ENCODE assay signal across 8 cellular contexts in the genomic region with DNA sequence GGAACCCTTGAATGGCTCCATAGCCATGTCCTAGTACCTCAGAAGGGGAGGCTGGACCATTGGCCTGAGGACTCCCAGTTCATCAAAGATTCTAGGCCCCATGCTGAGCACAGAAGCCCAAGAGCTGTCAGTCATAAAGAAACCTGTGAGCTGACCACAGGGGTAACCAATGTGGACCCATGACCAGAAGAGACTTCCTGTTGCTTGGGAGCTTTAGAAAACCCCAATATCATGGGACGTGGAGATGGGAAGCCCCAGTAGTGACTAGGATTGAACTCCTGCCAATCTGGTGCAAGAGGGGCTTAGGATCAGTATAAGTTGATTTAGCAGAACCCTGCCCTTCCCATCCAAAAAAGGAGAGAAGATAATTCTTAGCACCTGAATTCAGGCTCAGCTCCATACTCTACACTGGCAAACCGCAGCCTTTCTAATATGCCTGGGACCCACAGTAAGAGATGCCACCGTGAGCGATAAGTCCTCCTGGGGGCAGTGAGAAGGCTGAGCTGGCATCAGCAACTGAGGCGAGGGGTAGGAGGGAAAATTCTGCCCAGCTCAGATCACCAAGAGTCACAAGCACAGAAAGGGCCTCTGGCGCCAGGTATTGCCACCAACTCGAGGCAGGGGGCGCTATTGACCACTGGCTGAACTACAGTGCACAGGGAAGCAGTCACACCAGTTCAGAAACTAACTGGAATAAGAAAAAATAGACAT.
DNase-seq lines count a peak whose midpoint lies in the region; ATAC-seq and TF ChIP-seq lines count a peak whose summit lies in the region.

No MANE protein-coding gene starts in this region.

- no peak overlapping the region for H3K4me3 Mint-ChIP-seq in activated CD4-positive, alpha-beta T cell treated with anti-CD3 and anti-CD28 coated beads, Interleukin-2, amount 10 ng/mL, durations not matched to agents 24 days and 14 days

- no peaks in the 10 kb centered on the region for H3K4me1 Mint-ChIP-seq in activated CD4-positive, alpha-beta T cell treated with anti-CD3 and anti-CD28 coated beads, Interleukin-2, amount 10 ng/mL, durations not matched to agents 24 days and 14 days

- peak; percentile 52 for TF ChIP-seq CTCF in fibroblast of pulmonary artery (IDR thresholded peaks at IDR 0.05; ENCODE audit: low read length, missing control alignments)

- H3K9me3 Mint-ChIP-seq in activated CD4-positive, alpha-beta T cell treated with anti-CD3 and anti-CD28 coated beads, Interleukin-2, amount 10 ng/mL, durations not matched to agents 24 days and 14 days = no peaks in the 10 kb centered on the region

- DNase-seq in activated CD4-positive, alpha-beta T cell treated with anti-CD3 and anti-CD28 coated beads, Interleukin-2, amount 10 ng/mL, durations not matched to agents 24 days and 14 days = peak; percentile 80
- DNase-seq in activated CD4-positive, alpha-beta T cell treated with anti-CD3 and anti-CD28 coated beads for 4 hours = no peak
- DNase-seq in SIG-M5 (lab: John Stamatoyannopoulos, UW) (peak; percentile 14), fibroblast of pulmonary artery (ENCODE audit: low read depth) (peak; percentile 21), hippocampal formation (lab: John Stamatoyannopoulos, UW) (no peak)
- peak; percentile 6 for DNase-seq in stimulated activated CD4-positive, alpha-beta T cell treated with anti-CD3 and anti-CD28 coated beads, Interleukin-4, amount 100 ng/mL, for 1 hour

- H3K27me3 Mint-ChIP-seq in activated CD4-positive, alpha-beta T cell treated with anti-CD3 and anti-CD28 coated beads, Interleukin-2, amount 10 ng/mL, durations not matched to agents 24 days and 14 days = no peaks in the 10 kb centered on the region

- no peak overlapping the region for H3K4me3 ChIP-seq in fibroblast of pulmonary artery (replicated peaks; ENCODE audit: low read depth, low read length)

- intact Hi-C loops in activated CD4-positive, alpha-beta T cell treated with anti-CD3 and anti-CD28 coated beads, Interleukin-2, amount 10 ng/mL, durations not matched to agents 24 days and 14 days (cut with micrococcal nuclease) = no loop called here

- peak; percentile 91 for ATAC-seq in GM21447 (IDR thresholded peaks at IDR 0.05; ENCODE audit: unreplicated experiment)
- ATAC-seq in HG03558 (IDR thresholded peaks at IDR 0.05; ENCODE audit: extremely low read depth, unreplicated experiment) = peak; percentile 59

- no peak overlapping the region for H3K27ac Mint-ChIP-seq in activated CD4-positive, alpha-beta T cell treated with anti-CD3 and anti-CD28 coated beads, Interleukin-2, amount 10 ng/mL, durations not matched to agents 24 days and 14 days

- no peaks in the 10 kb centered on the region for H3K36me3 Mint-ChIP-seq in activated CD4-positive, alpha-beta T cell treated with anti-CD3 and anti-CD28 coated beads, Interleukin-2, amount 10 ng/mL, durations not matched to agents 24 days and 14 days (ENCODE audit: low read depth)

Comparison
In these comparisons a context has a peak if more than half of its experiments do, and no peak if none do; other contexts are left out.
1. DNase-seq: peak in activated CD4-positive, alpha-beta T cell treated with anti-CD3 and anti-CD28 coated beads, Interleukin-2, amount 10 ng/mL, durations not matched to agents 24 days and 14 days (single experiment), SIG-M5 (single experiment), fibroblast of pulmonary artery (single experiment) and stimulated activated CD4-positive, alpha-beta T cell treated with anti-CD3 and anti-CD28 coated beads, Interleukin-4, amount 100 ng/mL, for 1 hour (single experiment); none in activated CD4-positive, alpha-beta T cell treated with anti-CD3 and anti-CD28 coated beads for 4 hours (0 of 2) and hippocampal formation (0 of 2).